ENCODE assay signal across 15 cellular contexts in genomic region chr6:149821492-149821891, GRCh38.
"Had no signal": no experiment of that assay in that cellular context is flagged by ENCODE, and none has a peak within 500 bp of the region (broad histone marks: within the 10 kb centered on the region; RNA-seq: fewer than 3 reads in every experiment).

No MANE protein-coding gene starts in this region.

- H3K27ac ChIP-seq: coronary artery, right lobe of liver, skin epidermis had no signal

- DNase-seq: central memory CD4-positive, alpha-beta T cell; effector CD4-positive, alpha-beta T cell; endodermal cell; foreskin melanocyte; mammary epithelial cell; natural killer cell; posterior cingulate gyrus; right lobe of liver; stimulated activated CD4-positive, alpha-beta T cell treated with anti-CD3 and anti-CD28 coated beads, Interleukin-2, amount 100 ng/mL, for 24 hours; stimulated activated CD4-positive, alpha-beta T cell treated with anti-CD3 and anti-CD28 coated beads, Interleukin-4, amount 100 ng/mL, for 4 hours; stimulated activated naive CD4-positive, alpha-beta T cell treated with Interleukin-2 at 50 U/mL for 16 hours; trophoblast cell had no signal

- ATAC-seq: natural killer cell, right lobe of liver had no signal

- H3K4me1 Mint-ChIP-seq: natural killer cell, neural crest cell had no signal

- H3K4me1 ChIP-seq: right lobe of liver had no signal

- H3K4me3 Mint-ChIP-seq: endodermal cell, natural killer cell, neural crest cell had no signal

- H3K27me3 ChIP-seq: right lobe of liver had no signal

- H3K27ac Mint-ChIP-seq: endodermal cell, natural killer cell had no signal

- H3K9me3 ChIP-seq: right lobe of liver had no signal

- H3K4me3 ChIP-seq: coronary artery, right lobe of liver, skin epidermis had no signal

- H3K9me3 Mint-ChIP-seq: endodermal cell, natural killer cell, neural crest cell had no signal

- H3K36me3 Mint-ChIP-seq: natural killer cell had no signal
